ENCODE assay signal across 25 cellular contexts in genomic region chr20:40207618-40208017, GRCh38.
"Had no signal": no experiment of that assay in that cellular context is flagged by ENCODE, and none has a peak within 500 bp of the region (broad histone marks: within the 10 kb centered on the region; RNA-seq: fewer than 3 reads in every experiment).

No MANE protein-coding gene starts in this region.

- DNase-seq: dermis blood vessel endothelial cell; effector memory CD4-positive, alpha-beta T cell; foreskin fibroblast; gastrocnemius medialis; heart left ventricle; hippocampal formation; immature natural killer cell; islet precursor cell; kidney glomerular epithelial cell; lower lobe of right lung; naive thymus-derived CD8-positive, alpha-beta T cell; nephron progenitor cell; nucleus accumbens; posterior cingulate gyrus; psoas muscle; sigmoid colon; stimulated activated CD4-positive, alpha-beta T cell treated with anti-CD3 and anti-CD28 coated beads, Interleukin-2, amount 100 ng/mL, for 24 hours; stimulated activated CD4-positive, alpha-beta T cell treated with anti-CD3 and anti-CD28 coated beads, Interleukin-4, amount 100 ng/mL, for 24 hours; stimulated activated naive CD4-positive, alpha-beta T cell treated with Interleukin-2 at 50 U/mL for 16 hours; stomach; thyroid gland had no signal

- H3K4me1 ChIP-seq: gastrocnemius medialis, lower lobe of right lung, psoas muscle, sigmoid colon, stomach, thyroid gland had no signal

- H3K27ac ChIP-seq: coronary artery, esophagus muscularis mucosa, gastrocnemius medialis, heart left ventricle, lower lobe of right lung, psoas muscle, sigmoid colon, stomach, thyroid gland had no signal

- H3K27me3 ChIP-seq: esophagus muscularis mucosa, gastrocnemius medialis, heart left ventricle, sigmoid colon, stomach, thyroid gland had no signal

- ATAC-seq: lower lobe of right lung; naive thymus-derived CD8-positive, alpha-beta T cell; psoas muscle; stimulated activated effector memory CD8-positive, alpha-beta T cell treated with anti-CD3 and anti-CD28 coated beads, Interleukin-12 subunit alpha, Interleukin-12 subunit beta, amount 100 ng/mL, for 72 hours had no signal

- FAIRE-seq: endothelial cell of umbilical vein had no signal

- H3K4me3 Mint-ChIP-seq: immature natural killer cell; naive thymus-derived CD8-positive, alpha-beta T cell; nephron progenitor cell; stimulated activated effector memory CD8-positive, alpha-beta T cell treated with anti-CD3 and anti-CD28 coated beads, Interleukin-12 subunit alpha, Interleukin-12 subunit beta, amount 100 ng/mL, for 72 hours had no signal

- H3K27ac Mint-ChIP-seq: immature natural killer cell; nephron progenitor cell; stimulated activated effector memory CD8-positive, alpha-beta T cell treated with anti-CD3 and anti-CD28 coated beads, Interleukin-12 subunit alpha, Interleukin-12 subunit beta, amount 100 ng/mL, for 72 hours had no signal

- H3K4me3 ChIP-seq: coronary artery, esophagus muscularis mucosa, gastrocnemius medialis, heart left ventricle, lower lobe of right lung, psoas muscle, sigmoid colon, stomach, thyroid gland had no signal

- H3K36me3 ChIP-seq: esophagus muscularis mucosa, gastrocnemius medialis, heart left ventricle, lower lobe of right lung, sigmoid colon, stomach, thyroid gland had no signal

- H3K9me3 ChIP-seq: esophagus muscularis mucosa, lower lobe of right lung, stomach, thyroid gland had no signal

- H3K36me3 Mint-ChIP-seq: immature natural killer cell; stimulated activated effector memory CD8-positive, alpha-beta T cell treated with anti-CD3 and anti-CD28 coated beads, Interleukin-12 subunit alpha, Interleukin-12 subunit beta, amount 100 ng/mL, for 72 hours had no signal

- H3K4me1 Mint-ChIP-seq: immature natural killer cell; naive thymus-derived CD8-positive, alpha-beta T cell; stimulated activated effector memory CD8-positive, alpha-beta T cell treated with anti-CD3 and anti-CD28 coated beads, Interleukin-12 subunit alpha, Interleukin-12 subunit beta, amount 100 ng/mL, for 72 hours had no signal
